ENCODE assay signal across 11 cellular contexts in genomic region chr17:42266918-42267766, GRCh38. TPM values are rescaled to one million over a fixed set of nuclear protein-coding genes. Genes with fewer than 3 reads are reported as not detected.
DNase-seq lines count a peak whose midpoint lies in the region; ATAC-seq and TF ChIP-seq lines count a peak whose summit lies in the region.
"Had no signal": no experiment of that assay in that cellular context is flagged by ENCODE, and none has a peak within 500 bp of the region (broad histone marks: within the 10 kb centered on the region; RNA-seq: fewer than 3 reads in every experiment).

No MANE protein-coding gene starts in this region.

- intact Hi-C loops in Right ventricle myocardium inferior (cut with DNase I), result no loop called here
- intact Hi-C loops in ascending aorta (cut with DNase I), result no loop called here

- no peaks in the 10 kb centered on the region for H3K27me3 ChIP-seq in ascending aorta

- no peaks in the 10 kb centered on the region for H3K9me3 ChIP-seq in ascending aorta

- DNase-seq in DMS53 (lab: John Stamatoyannopoulos, UW), result peak; percentile 24
- no peak for DNase-seq in DMS53 treated with DMSO at 0.1 percent for 48 hours (lab: John Stamatoyannopoulos, UW; ENCODE audit: unreplicated experiment)
- peak; percentile 74 for DNase-seq in T-helper 22 cell (ENCODE audit: low read depth)
- DNase-seq in effector CD4-positive, alpha-beta T cell, result peak; percentile 64
- peak; percentile 62 for DNase-seq in stimulated activated CD4-positive, alpha-beta T cell treated with anti-CD3 and anti-CD28 coated beads, Interleukin-4, amount 100 ng/mL, for 24 hours
- DNase-seq in Right ventricle myocardium inferior (ENCODE audit: missing footprints), result no peak
- no peak for DNase-seq in ascending aorta (ENCODE audit: low spot score in 2 of 2)
- no peak for DNase-seq in NCI-H69 (lab: John Stamatoyannopoulos, UW)
- DNase-seq: NCI-H2029, nucleus accumbens had no signal

- no peak for ATAC-seq in Right ventricle myocardium inferior

- TF ChIP-seq CTCF in ascending aorta (IDR thresholded peaks at IDR 0.05), result no peak

- no peak overlapping the region for H3K4me3 ChIP-seq in ascending aorta

- no peak overlapping the region for H3K27ac ChIP-seq in ascending aorta
- H3K27ac ChIP-seq: 22Rv1 had no signal

- no peaks in the 10 kb centered on the region for H3K4me1 ChIP-seq in ascending aorta

- H3K36me3 ChIP-seq in ascending aorta, result no peaks in the 10 kb centered on the region

RNA-seq across cellular contexts. Expression of gene STAT5B, which starts 9.0 kb away (rescaled TPM):
- total RNA-seq in Right ventricle myocardium inferior (32.9 TPM), ascending aorta (80.6 TPM)

RNA-seq across cellular contexts. Expression of gene STAT5A, which starts 21.2 kb away (rescaled TPM):
- total RNA-seq in Right ventricle myocardium inferior (14.6 TPM), ascending aorta (105 TPM)

Comparison
In these comparisons a context has a peak if more than half of its experiments do, and no peak if none do; other contexts are left out.
1. DNase-seq: peak in DMS53 (single experiment), T-helper 22 cell (single experiment), effector CD4-positive, alpha-beta T cell (single experiment) and stimulated activated CD4-positive, alpha-beta T cell treated with anti-CD3 and anti-CD28 coated beads, Interleukin-4, amount 100 ng/mL, for 24 hours (single experiment); none in DMS53 treated with DMSO at 0.1 percent for 48 hours (single experiment), Right ventricle myocardium inferior (single experiment), ascending aorta (0 of 2) and NCI-H69 (single experiment).